13 cellular contexts compared by ENCODE assay signal in the genomic region with DNA sequence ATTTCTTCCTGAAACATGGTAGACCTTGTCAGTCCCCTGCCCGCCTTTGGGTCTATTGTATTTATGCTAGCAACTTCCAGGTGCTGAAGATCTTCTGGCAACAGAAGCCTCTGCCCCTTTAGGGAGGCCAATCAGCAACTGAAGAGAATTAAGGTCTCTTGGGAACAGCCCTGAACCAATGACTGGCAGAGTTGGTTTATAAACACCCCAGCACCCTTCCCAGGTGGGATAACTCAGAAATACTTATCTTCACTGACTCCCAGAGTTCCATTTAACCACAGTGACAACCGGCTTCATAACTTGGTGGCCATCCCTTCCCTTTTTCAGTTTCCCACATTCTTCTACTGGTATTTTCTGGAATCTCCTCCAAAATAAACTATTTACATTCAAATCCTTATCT. TPM values are rescaled to one million over a fixed set of nuclear protein-coding genes. Genes with fewer than 3 reads are reported as not detected.
DNase-seq lines count a peak whose midpoint lies in the region; ATAC-seq and TF ChIP-seq lines count a peak whose summit lies in the region.
"Had no signal": no experiment of that assay in that cellular context is flagged by ENCODE, and none has a peak within 500 bp of the region (broad histone marks: within the 10 kb centered on the region; RNA-seq: fewer than 3 reads in every experiment).

No MANE protein-coding gene starts in this region.

- peak; percentile 7 for DNase-seq in NCI-H1436 (lab: John Stamatoyannopoulos, UW)
- no peak for DNase-seq in NCI-H1436 treated with DMSO at 0.1 percent for 48 hours (lab: John Stamatoyannopoulos, UW)
- no peak for DNase-seq in WTC11 (ENCODE audit: low spot score)
- DNase-seq in iPS-NIHi11 (ENCODE audit: low spot score): peak; percentile 15
- DNase-seq in NCI-H1048 (lab: John Stamatoyannopoulos, UW): no peak
- DNase-seq in activated CD4-positive, alpha-beta memory T cell treated with anti-CD3 and anti-CD28 coated beads, Interleukin-2, amount 10 ng/mL, durations not matched to agents 7 days and 5 days: no peak
- DNase-seq: AML-193; CD4-positive, alpha-beta memory T cell; DMS153; DMS79; GDM1 had no signal

- POLR2A ChIA-PET in WTC11 (lab: Charles Lee): no interaction called here
- POLR2A ChIA-PET in activated CD4-positive, alpha-beta memory T cell treated with anti-CD3 and anti-CD28 coated beads, Interleukin-2, amount 10 ng/mL, durations not matched to agents 7 days and 5 days (lab: Charles Lee): no interaction called here

- H3K4me3 Mint-ChIP-seq in WTC11: no peak overlapping the region
- H3K4me3 Mint-ChIP-seq in activated CD4-positive, alpha-beta memory T cell treated with anti-CD3 and anti-CD28 coated beads, Interleukin-2, amount 10 ng/mL, durations not matched to agents 7 days and 5 days: no peak overlapping the region
- H3K4me3 Mint-ChIP-seq: CD4-positive, alpha-beta memory T cell had no signal

- H3K36me3 Mint-ChIP-seq in WTC11: peaks cover 7% of the 10 kb centered on the region; the same call in 1 of the 2 replicates
- no peaks in the 10 kb centered on the region for H3K36me3 Mint-ChIP-seq in activated CD4-positive, alpha-beta memory T cell treated with anti-CD3 and anti-CD28 coated beads, Interleukin-2, amount 10 ng/mL, durations not matched to agents 7 days and 5 days (ENCODE audit: low read depth)
- H3K36me3 Mint-ChIP-seq: CD4-positive, alpha-beta memory T cell had no signal

- ATAC-seq in WTC11 (peak; percentile 68), HG02884 (IDR thresholded peaks at IDR 0.05; ENCODE audit: unreplicated experiment) (no peak)
- ATAC-seq: A549 had no signal

- H3K27me3 Mint-ChIP-seq in WTC11 (ENCODE audit: low read depth): peaks cover 3% of the 10 kb centered on the region
- peaks cover 25% of the 10 kb centered on the region for H3K27me3 Mint-ChIP-seq in activated CD4-positive, alpha-beta memory T cell treated with anti-CD3 and anti-CD28 coated beads, Interleukin-2, amount 10 ng/mL, durations not matched to agents 7 days and 5 days

- CTCF ChIA-PET in WTC11 (lab: Charles Lee): no interaction called here
- CTCF ChIA-PET in activated CD4-positive, alpha-beta memory T cell treated with anti-CD3 and anti-CD28 coated beads, Interleukin-2, amount 10 ng/mL, durations not matched to agents 7 days and 5 days (lab: Charles Lee): no interaction called here

- H3K4me1 Mint-ChIP-seq in WTC11: 0 out of 2 replicates have a peak, but pooled peaks cover 3% of the 10 kb centered on the region
- H3K4me1 Mint-ChIP-seq in activated CD4-positive, alpha-beta memory T cell treated with anti-CD3 and anti-CD28 coated beads, Interleukin-2, amount 10 ng/mL, durations not matched to agents 7 days and 5 days: no peaks in the 10 kb centered on the region
- H3K4me1 Mint-ChIP-seq: CD4-positive, alpha-beta memory T cell had no signal

- H3K9me3 Mint-ChIP-seq in WTC11: peaks cover 12% of the 10 kb centered on the region
- peaks cover 3% of the 10 kb centered on the region for H3K9me3 Mint-ChIP-seq in activated CD4-positive, alpha-beta memory T cell treated with anti-CD3 and anti-CD28 coated beads, Interleukin-2, amount 10 ng/mL, durations not matched to agents 7 days and 5 days

- TF ChIP-seq CTCF in WTC11 (IDR thresholded peaks at IDR 0.05): no peak

- no peak overlapping the region for H3K27ac Mint-ChIP-seq in WTC11
- H3K27ac Mint-ChIP-seq in activated CD4-positive, alpha-beta memory T cell treated with anti-CD3 and anti-CD28 coated beads, Interleukin-2, amount 10 ng/mL, durations not matched to agents 7 days and 5 days: no peak overlapping the region
- H3K27ac Mint-ChIP-seq: CD4-positive, alpha-beta memory T cell had no signal

TF ChIP-seq in WTC11, 78 proteins besides CTCF, POLR2A, EP300 and RAD21 (continues in another document):
- TF ChIP-seq TEAD4 (CRISPR knock-in tag; IDR thresholded peaks at IDR 0.05) (no peak), FOXJ3 (CRISPR knock-in tag; IDR thresholded peaks at IDR 0.05; ENCODE audit: borderline replicate concordance) (no peak), GRHL2 (CRISPR knock-in tag; IDR thresholded peaks at IDR 0.05; ENCODE audit: insufficient replicate concordance, severe bottlenecking) (no peak), SOX15 (CRISPR knock-in tag; IDR thresholded peaks at IDR 0.05) (no peak), ZNF232 (CRISPR knock-in tag; IDR thresholded peaks at IDR 0.05) (no peak), ZNF138 (CRISPR knock-in tag; conservative IDR thresholded peaks at IDR 0.05) (no peak)
- TF ChIP-seq, protein P1, sequence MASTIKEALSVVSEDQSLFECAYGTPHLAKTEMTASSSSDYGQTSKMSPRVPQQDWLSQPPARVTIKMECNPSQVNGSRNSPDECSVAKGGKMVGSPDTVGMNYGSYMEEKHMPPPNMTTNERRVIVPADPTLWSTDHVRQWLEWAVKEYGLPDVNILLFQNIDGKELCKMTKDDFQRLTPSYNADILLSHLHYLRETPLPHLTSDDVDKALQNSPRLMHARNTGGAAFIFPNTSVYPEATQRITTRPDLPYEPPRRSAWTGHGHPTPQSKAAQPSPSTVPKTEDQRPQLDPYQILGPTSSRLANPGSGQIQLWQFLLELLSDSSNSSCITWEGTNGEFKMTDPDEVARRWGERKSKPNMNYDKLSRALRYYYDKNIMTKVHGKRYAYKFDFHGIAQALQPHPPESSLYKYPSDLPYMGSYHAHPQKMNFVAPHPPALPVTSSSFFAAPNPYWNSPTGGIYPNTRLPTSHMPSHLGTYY (CRISPR knock-in tag; IDR thresholded peaks at IDR 0.05): no peak
- TF ChIP-seq, protein P2, sequence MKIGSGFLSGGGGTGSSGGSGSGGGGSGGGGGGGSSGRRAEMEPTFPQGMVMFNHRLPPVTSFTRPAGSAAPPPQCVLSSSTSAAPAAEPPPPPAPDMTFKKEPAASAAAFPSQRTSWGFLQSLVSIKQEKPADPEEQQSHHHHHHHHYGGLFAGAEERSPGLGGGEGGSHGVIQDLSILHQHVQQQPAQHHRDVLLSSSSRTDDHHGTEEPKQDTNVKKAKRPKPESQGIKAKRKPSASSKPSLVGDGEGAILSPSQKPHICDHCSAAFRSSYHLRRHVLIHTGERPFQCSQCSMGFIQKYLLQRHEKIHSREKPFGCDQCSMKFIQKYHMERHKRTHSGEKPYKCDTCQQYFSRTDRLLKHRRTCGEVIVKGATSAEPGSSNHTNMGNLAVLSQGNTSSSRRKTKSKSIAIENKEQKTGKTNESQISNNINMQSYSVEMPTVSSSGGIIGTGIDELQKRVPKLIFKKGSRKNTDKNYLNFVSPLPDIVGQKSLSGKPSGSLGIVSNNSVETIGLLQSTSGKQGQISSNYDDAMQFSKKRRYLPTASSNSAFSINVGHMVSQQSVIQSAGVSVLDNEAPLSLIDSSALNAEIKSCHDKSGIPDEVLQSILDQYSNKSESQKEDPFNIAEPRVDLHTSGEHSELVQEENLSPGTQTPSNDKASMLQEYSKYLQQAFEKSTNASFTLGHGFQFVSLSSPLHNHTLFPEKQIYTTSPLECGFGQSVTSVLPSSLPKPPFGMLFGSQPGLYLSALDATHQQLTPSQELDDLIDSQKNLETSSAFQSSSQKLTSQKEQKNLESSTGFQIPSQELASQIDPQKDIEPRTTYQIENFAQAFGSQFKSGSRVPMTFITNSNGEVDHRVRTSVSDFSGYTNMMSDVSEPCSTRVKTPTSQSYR (CRISPR knock-in tag; IDR thresholded peaks at IDR 0.05): no peak
- TF ChIP-seq, protein P3, sequence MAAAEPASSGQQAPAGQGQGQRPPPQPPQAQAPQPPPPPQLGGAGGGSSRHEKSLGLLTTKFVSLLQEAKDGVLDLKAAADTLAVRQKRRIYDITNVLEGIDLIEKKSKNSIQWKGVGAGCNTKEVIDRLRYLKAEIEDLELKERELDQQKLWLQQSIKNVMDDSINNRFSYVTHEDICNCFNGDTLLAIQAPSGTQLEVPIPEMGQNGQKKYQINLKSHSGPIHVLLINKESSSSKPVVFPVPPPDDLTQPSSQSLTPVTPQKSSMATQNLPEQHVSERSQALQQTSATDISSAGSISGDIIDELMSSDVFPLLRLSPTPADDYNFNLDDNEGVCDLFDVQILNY (CRISPR knock-in tag; IDR thresholded peaks at IDR 0.05): no peak
- TF ChIP-seq, protein P4, sequence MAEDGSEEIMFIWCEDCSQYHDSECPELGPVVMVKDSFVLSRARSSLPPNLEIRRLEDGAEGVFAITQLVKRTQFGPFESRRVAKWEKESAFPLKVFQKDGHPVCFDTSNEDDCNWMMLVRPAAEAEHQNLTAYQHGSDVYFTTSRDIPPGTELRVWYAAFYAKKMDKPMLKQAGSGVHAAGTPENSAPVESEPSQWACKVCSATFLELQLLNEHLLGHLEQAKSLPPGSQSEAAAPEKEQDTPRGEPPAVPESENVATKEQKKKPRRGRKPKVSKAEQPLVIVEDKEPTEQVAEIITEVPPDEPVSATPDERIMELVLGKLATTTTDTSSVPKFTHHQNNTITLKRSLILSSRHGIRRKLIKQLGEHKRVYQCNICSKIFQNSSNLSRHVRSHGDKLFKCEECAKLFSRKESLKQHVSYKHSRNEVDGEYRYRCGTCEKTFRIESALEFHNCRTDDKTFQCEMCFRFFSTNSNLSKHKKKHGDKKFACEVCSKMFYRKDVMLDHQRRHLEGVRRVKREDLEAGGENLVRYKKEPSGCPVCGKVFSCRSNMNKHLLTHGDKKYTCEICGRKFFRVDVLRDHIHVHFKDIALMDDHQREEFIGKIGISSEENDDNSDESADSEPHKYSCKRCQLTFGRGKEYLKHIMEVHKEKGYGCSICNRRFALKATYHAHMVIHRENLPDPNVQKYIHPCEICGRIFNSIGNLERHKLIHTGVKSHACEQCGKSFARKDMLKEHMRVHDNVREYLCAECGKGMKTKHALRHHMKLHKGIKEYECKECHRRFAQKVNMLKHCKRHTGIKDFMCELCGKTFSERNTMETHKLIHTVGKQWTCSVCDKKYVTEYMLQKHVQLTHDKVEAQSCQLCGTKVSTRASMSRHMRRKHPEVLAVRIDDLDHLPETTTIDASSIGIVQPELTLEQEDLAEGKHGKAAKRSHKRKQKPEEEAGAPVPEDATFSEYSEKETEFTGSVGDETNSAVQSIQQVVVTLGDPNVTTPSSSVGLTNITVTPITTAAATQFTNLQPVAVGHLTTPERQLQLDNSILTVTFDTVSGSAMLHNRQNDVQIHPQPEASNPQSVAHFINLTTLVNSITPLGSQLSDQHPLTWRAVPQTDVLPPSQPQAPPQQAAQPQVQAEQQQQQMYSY (CRISPR knock-in tag; IDR thresholded peaks at IDR 0.05): no peak
- TF ChIP-seq, protein P5, sequence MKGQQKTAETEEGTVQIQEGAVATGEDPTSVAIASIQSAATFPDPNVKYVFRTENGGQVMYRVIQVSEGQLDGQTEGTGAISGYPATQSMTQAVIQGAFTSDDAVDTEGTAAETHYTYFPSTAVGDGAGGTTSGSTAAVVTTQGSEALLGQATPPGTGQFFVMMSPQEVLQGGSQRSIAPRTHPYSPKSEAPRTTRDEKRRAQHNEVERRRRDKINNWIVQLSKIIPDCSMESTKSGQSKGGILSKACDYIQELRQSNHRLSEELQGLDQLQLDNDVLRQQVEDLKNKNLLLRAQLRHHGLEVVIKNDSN (CRISPR knock-in tag; IDR thresholded peaks at IDR 0.05): no peak

RNA-seq across cellular contexts. Expression of a gene that starts 27.2 kb away (rescaled TPM):
- total RNA-seq in WTC11 (2021): 51.9 to 52.8 TPM (median 52.5 TPM) in 3 replicates
- total RNA-seq in activated CD4-positive, alpha-beta memory T cell treated with anti-CD3 and anti-CD28 coated beads, Interleukin-2, amount 10 ng/mL, durations not matched to agents 7 days and 5 days: 100 to 1,000 TPM; 113 to 115 TPM

RNA-seq across cellular contexts. Expression of a gene that starts 31.5 kb away (rescaled TPM):
- 74.3 to 85.7 TPM (median 79.2 TPM) in 3 replicates for total RNA-seq in WTC11 (2021)
- total RNA-seq in activated CD4-positive, alpha-beta memory T cell treated with anti-CD3 and anti-CD28 coated beads, Interleukin-2, amount 10 ng/mL, durations not matched to agents 7 days and 5 days: 10 to 100 TPM; 32.1 to 34.4 TPM

Comparison
In these comparisons a context has a peak if more than half of its experiments do, and no peak if none do; other contexts are left out.
1. DNase-seq: peak in NCI-H1436 (single experiment) and iPS-NIHi11 (single experiment); none in NCI-H1436 treated with DMSO at 0.1 percent for 48 hours (single experiment), WTC11 (single experiment), NCI-H1048 (single experiment) and activated CD4-positive, alpha-beta memory T cell treated with anti-CD3 and anti-CD28 coated beads, Interleukin-2, amount 10 ng/mL, durations not matched to agents 7 days and 5 days (single experiment).